Comparison of ENCODE assay signal across 10 cellular contexts in genomic region chr10:101367569-101368453, GRCh38. TPM values are rescaled to one million over a fixed set of nuclear protein-coding genes. Genes with fewer than 3 reads are reported as not detected.
DNase-seq lines count a peak whose midpoint lies in the region; ATAC-seq, FAIRE-seq and TF ChIP-seq lines count a peak whose summit lies in the region.
"Had no signal": no experiment of that assay in that cellular context is flagged by ENCODE, and none has a peak within 500 bp of the region (broad histone marks: within the 10 kb centered on the region; RNA-seq: fewer than 3 reads in every experiment).

No MANE protein-coding gene starts in this region.

- H3K4me1 ChIP-seq in pancreas (no peaks in the 10 kb centered on the region), upper lobe of right lung (no peaks in the 10 kb centered on the region)

- TF ChIP-seq CTCF in brain microvascular endothelial cell (IDR thresholded peaks at IDR 0.05; ENCODE audit: low read depth, low read length, missing control alignments) (no peak), pancreas (IDR thresholded peaks at IDR 0.05) (no peak), upper lobe of right lung (IDR thresholded peaks at IDR 0.05) (no peak)

- H3K36me3 ChIP-seq in brain microvascular endothelial cell (replicated peaks) (no peaks in the 10 kb centered on the region), pancreas (no peaks in the 10 kb centered on the region), upper lobe of right lung (no peaks in the 10 kb centered on the region)

- H3K27ac ChIP-seq in brain microvascular endothelial cell = peak overlapping the region; percentile 36
- H3K27ac ChIP-seq in pancreas = no peak overlapping the region
- H3K27ac ChIP-seq in upper lobe of right lung = no peak overlapping the region

- H3K4me3 ChIP-seq in brain microvascular endothelial cell (ENCODE audit: low read depth, low read length) (no peak overlapping the region), pancreas (no peak overlapping the region), upper lobe of right lung (no peak overlapping the region)

- WGBS in pancreas, 2 donors = 89% methylated on average over 9 of the region's 9 CpGs

- ATAC-seq in pancreas = peak; percentile 31 to 64 (median 51)
- no peak for ATAC-seq in HG02642 (IDR thresholded peaks at IDR 0.05; ENCODE audit: poor library complexity, unreplicated experiment)
- no peak for ATAC-seq in HG03159 (IDR thresholded peaks at IDR 0.05; ENCODE audit: unreplicated experiment)
- no peak for ATAC-seq in upper lobe of right lung

- intact Hi-C loops in pancreas (cut with DNase I) (no loop called here), upper lobe of right lung (cut with DNase I) (no loop called here)

- in situ Hi-C loops in brain microvascular endothelial cell (cut with HindIII; ENCODE audit: low pct_ligation_motif_present, low sequenced_read_pairs) = no loop called here

- DNase-seq in DMS 273 (lab: John Stamatoyannopoulos, UW; ENCODE audit: unreplicated experiment) = peak; percentile 25
- DNase-seq in DMS 273 treated with DMSO at 0.1 percent for 48 hours (lab: John Stamatoyannopoulos, UW) = no peak
- peak; percentile 94 for DNase-seq in M059J (ENCODE audit: low read depth)
- peak; percentile 82 for DNase-seq in brain microvascular endothelial cell
- DNase-seq in pancreas = no peak
- DNase-seq in upper lobe of right lung = no peak
- DNase-seq: glutamatergic neuron, SIG-M5 had no signal

- no peak for FAIRE-seq in pancreas (lab: Jason Lieb, UNC)

- H3K9me3 ChIP-seq in pancreas = no peaks in the 10 kb centered on the region
- H3K9me3 ChIP-seq in upper lobe of right lung = no peaks in the 10 kb centered on the region

- H3K27me3 ChIP-seq in brain microvascular endothelial cell (replicated peaks) (no peaks in the 10 kb centered on the region), pancreas (no peaks in the 10 kb centered on the region), upper lobe of right lung (no peaks in the 10 kb centered on the region)

RNA-seq across cellular contexts. Expression of gene BTRC, which starts 13.8 kb away (rescaled TPM):
- total RNA-seq in M059J (2014; rRNA removed; shearing (Covaris generic)) = 6.4 and 11.4 TPM in 2 replicates
- 10 to 100 TPM in 2 of 6 donors, 1 to 10 TPM in 4; 8.0 to 16.4 (median 9.4) TPM for total RNA-seq in pancreas
- polyA plus RNA-seq in pancreas = 1 to 10 TPM; 4.3 to 5.1 TPM
- total RNA-seq in upper lobe of right lung = 18.2 TPM

Comparison
In these comparisons a context has a peak if more than half of its experiments do, and no peak if none do; other contexts are left out.
1. DNase-seq: peak in DMS 273 (single experiment), M059J (single experiment) and brain microvascular endothelial cell (single experiment); none in DMS 273 treated with DMSO at 0.1 percent for 48 hours (single experiment), pancreas (0 of 6) and upper lobe of right lung (single experiment).
2. ATAC-seq: peak in pancreas (4 of 4); none in HG02642 (single experiment), HG03159 (single experiment) and upper lobe of right lung (single experiment).